Comparison of ENCODE assay signal across 8 cellular contexts in genomic region chr17:44065668-44066203, GRCh38. TPM values are rescaled to one million over a fixed set of nuclear protein-coding genes. Genes with fewer than 3 reads are reported as not detected.
DNase-seq lines count a peak whose midpoint lies in the region; ATAC-seq lines count a peak whose summit lies in the region.

No MANE protein-coding gene starts in this region.

- H3K4me1 Mint-ChIP-seq in activated T-cell treated with anti-CD3 and anti-CD28 coated beads, Interleukin-2, amount 50 U/mL, for 4 hours (ENCODE audit: low read depth), result peaks cover 43% of the 10 kb centered on the region

- H3K4me1 ChIP-seq in right cardiac atrium (ENCODE audit: control insufficient read depth, insufficient read depth, low read length), result peaks cover 4% of the 10 kb centered on the region

- no peaks in the 10 kb centered on the region for H3K27me3 Mint-ChIP-seq in activated T-cell treated with anti-CD3 and anti-CD28 coated beads, Interleukin-2, amount 50 U/mL, for 4 hours (ENCODE audit: low read depth)

- H3K4me3 Mint-ChIP-seq in activated T-cell treated with anti-CD3 and anti-CD28 coated beads, Interleukin-2, amount 50 U/mL, for 4 hours, result peak overlapping the region; percentile 91

- no peaks in the 10 kb centered on the region for H3K9me3 Mint-ChIP-seq in activated T-cell treated with anti-CD3 and anti-CD28 coated beads, Interleukin-2, amount 50 U/mL, for 4 hours

- H3K27ac ChIP-seq in right cardiac atrium (ENCODE audit: low read length), result peak overlapping the region; percentile 87
- H3K27ac ChIP-seq in skin epidermis, result peak overlapping the region; percentile 78 to 99 (median 97)

- no peaks in the 10 kb centered on the region for H3K27me3 ChIP-seq in right cardiac atrium (ENCODE audit: control insufficient read depth, insufficient read depth)

- intact Hi-C loops in right cardiac atrium (cut with DNase I), result no loop called here

- H3K36me3 Mint-ChIP-seq in activated T-cell treated with anti-CD3 and anti-CD28 coated beads, Interleukin-2, amount 50 U/mL, for 4 hours (ENCODE audit: insufficient read depth), result peaks cover 18% of the 10 kb centered on the region

- peak; percentile 68 for DNase-seq in activated CD8-positive, alpha-beta memory T cell treated with anti-CD3 and anti-CD28 coated beads for 24 hours
- no peak for DNase-seq in activated CD8-positive, alpha-beta memory T cell treated with anti-CD3 and anti-CD28 coated beads, Interleukin-2, amount 50 U/mL, for 4 hours
- no peak for DNase-seq in activated T-cell treated with anti-CD3 and anti-CD28 coated beads, Interleukin-2, amount 50 U/mL, for 4 hours
- DNase-seq in right cardiac atrium, result no peak
- DNase-seq in NCI-H446 treated with DMSO at 0.1 percent for 48 hours (lab: John Stamatoyannopoulos, UW), result no peak

- ATAC-seq in activated T-cell treated with anti-CD3 and anti-CD28 coated beads, Interleukin-2, amount 50 U/mL, for 4 hours, result no peak
- no peak for ATAC-seq in right cardiac atrium
- ATAC-seq in GM19023 (IDR thresholded peaks at IDR 0.05; ENCODE audit: unreplicated experiment), result no peak
- ATAC-seq in GM18520 (IDR thresholded peaks at IDR 0.05; ENCODE audit: unreplicated experiment), result no peak

- 3% methylated on average over 9 of the region's 9 CpGs for WGBS in right cardiac atrium

- no peaks in the 10 kb centered on the region for H3K9me3 ChIP-seq in right cardiac atrium (ENCODE audit: control insufficient read depth, low read length)

- peak overlapping the region; percentile 89 for H3K4me3 ChIP-seq in right cardiac atrium (ENCODE audit: low read length)
- H3K4me3 ChIP-seq in skin epidermis, result peak overlapping the region; percentile 49 to 90 (median 82)

RNA-seq across cellular contexts. Expression of gene LSM12, which starts 0.7 kb away (rescaled TPM):
- 10 to 100 TPM; 77.6 to 88.2 (median 85.9) TPM for total RNA-seq in activated T-cell treated with anti-CD3 and anti-CD28 coated beads, Interleukin-2, amount 50 U/mL, for 4 hours
- total RNA-seq in right cardiac atrium, result 10 to 100 TPM; 44.5 to 54.9 (median 49.3) TPM
- polyA plus RNA-seq in right cardiac atrium, result 35.0 TPM

RNA-seq across cellular contexts. Expression of gene G6PC3, which starts 4.8 kb away (rescaled TPM):
- total RNA-seq in activated T-cell treated with anti-CD3 and anti-CD28 coated beads, Interleukin-2, amount 50 U/mL, for 4 hours, result 10 to 100 TPM; 24.7 to 28.4 (median 24.9) TPM
- 10 to 100 TPM; 31.9 to 46.9 (median 38.5) TPM for total RNA-seq in right cardiac atrium
- polyA plus RNA-seq in right cardiac atrium, result 71.4 TPM

RNA-seq across cellular contexts. Expression of gene TMEM101, which starts 51.0 kb away (rescaled TPM):
- total RNA-seq in activated T-cell treated with anti-CD3 and anti-CD28 coated beads, Interleukin-2, amount 50 U/mL, for 4 hours, result 10 to 100 TPM; 20.2 to 23.1 (median 22.5) TPM
- 10 to 100 TPM; 13.7 to 21.1 (median 19.3) TPM for total RNA-seq in right cardiac atrium
- polyA plus RNA-seq in right cardiac atrium, result 19.8 TPM

RNA-seq across cellular contexts. Expression of gene HDAC5, which starts 57.7 kb away (rescaled TPM):
- total RNA-seq in activated T-cell treated with anti-CD3 and anti-CD28 coated beads, Interleukin-2, amount 50 U/mL, for 4 hours, result 10 to 100 TPM; 14.6 to 19.7 (median 16.2) TPM
- total RNA-seq in right cardiac atrium, result 10 to 100 TPM; 47.9 to 89.2 (median 74.4) TPM
- 72.4 TPM for polyA plus RNA-seq in right cardiac atrium
